Comparison of ENCODE assay signal across 18 cellular contexts in genomic region chr1:109764561-109765482, GRCh38. TPM values are rescaled to one million over a fixed set of nuclear protein-coding genes. Genes with fewer than 3 reads are reported as not detected.
A peak's percentile ranks its signal among the peaks of the same experiment; 100 is the strongest.
DNase-seq lines count a peak whose midpoint lies in the region; ATAC-seq and TF ChIP-seq lines count a peak whose summit lies in the region.
"Had no signal": no experiment of that assay in that cellular context is flagged by ENCODE, and none has a peak within 500 bp of the region (broad histone marks: within the 10 kb centered on the region; RNA-seq: fewer than 3 reads in every experiment).

No MANE protein-coding gene starts in this region.

- POLR2A ChIA-PET in activated naive CD8-positive, alpha-beta T cell treated with anti-CD3 and anti-CD28 coated beads, Interleukin-2, amount 10 ng/mL, durations not matched to agents 7 days and 5 days (lab: Charles Lee): no interaction called here

- no peaks in the 10 kb centered on the region for H3K36me3 ChIP-seq in H7 (replicated peaks; ENCODE audit: control insufficient read depth, insufficient read depth, low read length)

- H3K4me1 Mint-ChIP-seq in activated naive CD8-positive, alpha-beta T cell treated with anti-CD3 and anti-CD28 coated beads, Interleukin-2, amount 10 ng/mL, durations not matched to agents 7 days and 5 days: peaks cover 1% of the 10 kb centered on the region
- H3K4me1 Mint-ChIP-seq in activated naive CD8-positive, alpha-beta T cell treated with anti-CD3 and anti-CD28 coated beads for 36 hours: no peaks in the 10 kb centered on the region
- H3K4me1 Mint-ChIP-seq in natural killer cell (peaks cover 0 to 9% of the 10 kb centered on the region in 2 donors), osteocyte (ENCODE audit: unreplicated experiment) (no peaks in the 10 kb centered on the region)
- H3K4me1 Mint-ChIP-seq: activated naive CD8-positive, alpha-beta T cell treated with anti-CD3 and anti-CD28 coated beads, Interleukin-2, amount 50 U/mL, for 24 hours had no signal

- peak; percentile 21 for DNase-seq in activated naive CD8-positive, alpha-beta T cell treated with anti-CD3 and anti-CD28 coated beads, Interleukin-2, amount 10 ng/mL, durations not matched to agents 7 days and 5 days
- DNase-seq in activated naive CD8-positive, alpha-beta T cell treated with anti-CD3 and anti-CD28 coated beads for 36 hours: no peak
- DNase-seq in left cardiac atrium (peak; percentile 13), natural killer cell (peak; percentile 3), H7 (no peak), osteocyte (ENCODE audit: extremely low spot score, unreplicated experiment) (no peak), T-helper 9 cell (no peak), NCI-H2029 treated with DMSO at 0.1 percent for 48 hours (lab: John Stamatoyannopoulos, UW) (no peak)
- DNase-seq: activated naive CD8-positive, alpha-beta T cell treated with anti-CD3 and anti-CD28 coated beads, Interleukin-2, amount 50 U/mL, for 24 hours; caudate nucleus; foreskin melanocyte; GDM1; mammary epithelial cell; NCI-H2081 treated with DMSO at 0.1 percent for 48 hours; NCI-H526 treated with DMSO at 0.1 percent for 48 hours; occipital lobe; stimulated activated naive CD8-positive, alpha-beta T cell treated with anti-CD3 and anti-CD28 coated beads, Interleukin-15, Interleukin-2, amounts not matched to agents 100 U/mL and 50 U/mL, for 24 hours had no signal

- H3K36me3 Mint-ChIP-seq in activated naive CD8-positive, alpha-beta T cell treated with anti-CD3 and anti-CD28 coated beads, Interleukin-2, amount 10 ng/mL, durations not matched to agents 7 days and 5 days: no peaks in the 10 kb centered on the region
- H3K36me3 Mint-ChIP-seq in activated naive CD8-positive, alpha-beta T cell treated with anti-CD3 and anti-CD28 coated beads for 36 hours: no peaks in the 10 kb centered on the region
- H3K36me3 Mint-ChIP-seq in natural killer cell: no peaks in the 10 kb centered on the region
- H3K36me3 Mint-ChIP-seq in osteocyte (ENCODE audit: unreplicated experiment): no peaks in the 10 kb centered on the region

- intact Hi-C loops in left cardiac atrium (cut with DNase I): loop anchor here in 1 of 2 donors (5.0 kb wide), 1 partner anchor 223 kb away; no protein-coding TSS in a partner anchor
- intact Hi-C loops in natural killer cell (cut with micrococcal nuclease): no loop called here

- no peaks in the 10 kb centered on the region for H3K9me3 Mint-ChIP-seq in activated naive CD8-positive, alpha-beta T cell treated with anti-CD3 and anti-CD28 coated beads, Interleukin-2, amount 10 ng/mL, durations not matched to agents 7 days and 5 days
- no peaks in the 10 kb centered on the region for H3K9me3 Mint-ChIP-seq in activated naive CD8-positive, alpha-beta T cell treated with anti-CD3 and anti-CD28 coated beads for 36 hours
- H3K9me3 Mint-ChIP-seq in natural killer cell (no peaks in the 10 kb centered on the region), osteocyte (ENCODE audit: unreplicated experiment) (no peaks in the 10 kb centered on the region)
- H3K9me3 Mint-ChIP-seq: activated naive CD8-positive, alpha-beta T cell treated with anti-CD3 and anti-CD28 coated beads, Interleukin-2, amount 50 U/mL, for 24 hours had no signal

- H3K4me3 Mint-ChIP-seq in activated naive CD8-positive, alpha-beta T cell treated with anti-CD3 and anti-CD28 coated beads, Interleukin-2, amount 10 ng/mL, durations not matched to agents 7 days and 5 days: no peak overlapping the region
- no peak overlapping the region for H3K4me3 Mint-ChIP-seq in activated naive CD8-positive, alpha-beta T cell treated with anti-CD3 and anti-CD28 coated beads for 36 hours
- H3K4me3 Mint-ChIP-seq in natural killer cell: no peak overlapping the region
- H3K4me3 Mint-ChIP-seq in osteocyte (ENCODE audit: unreplicated experiment): no peak overlapping the region
- H3K4me3 Mint-ChIP-seq: activated naive CD8-positive, alpha-beta T cell treated with anti-CD3 and anti-CD28 coated beads, Interleukin-2, amount 50 U/mL, for 24 hours had no signal

- H3K4me3 ChIP-seq in H7 (ENCODE audit: insufficient read depth, low read depth, low read length): no peak overlapping the region

- TF ChIP-seq CTCF in natural killer cell (IDR thresholded peaks at IDR 0.05) (no peak), osteocyte (IDR thresholded peaks at IDR 0.05) (no peak)

- ATAC-seq in activated naive CD8-positive, alpha-beta T cell treated with anti-CD3 and anti-CD28 coated beads, Interleukin-2, amount 10 ng/mL, durations not matched to agents 7 days and 5 days (ENCODE audit: low read depth): no peak
- no peak for ATAC-seq in left cardiac atrium
- no peak for ATAC-seq in natural killer cell
- ATAC-seq: activated naive CD8-positive, alpha-beta T cell treated with anti-CD3 and anti-CD28 coated beads, Interleukin-2, amount 50 U/mL, for 24 hours; Panc1; stimulated activated naive CD8-positive, alpha-beta T cell treated with anti-CD3 and anti-CD28 coated beads, Interleukin-15, Interleukin-2, amounts not matched to agents 100 U/mL and 50 U/mL, for 24 hours had no signal

- H3K27ac Mint-ChIP-seq in activated naive CD8-positive, alpha-beta T cell treated with anti-CD3 and anti-CD28 coated beads, Interleukin-2, amount 10 ng/mL, durations not matched to agents 7 days and 5 days: no peak overlapping the region
- H3K27ac Mint-ChIP-seq in activated naive CD8-positive, alpha-beta T cell treated with anti-CD3 and anti-CD28 coated beads for 36 hours: no peak overlapping the region
- H3K27ac Mint-ChIP-seq in natural killer cell: peak overlapping the region in 1 of 2 donors; percentile 34
- no peak overlapping the region for H3K27ac Mint-ChIP-seq in osteocyte (ENCODE audit: unreplicated experiment)
- H3K27ac Mint-ChIP-seq: activated naive CD8-positive, alpha-beta T cell treated with anti-CD3 and anti-CD28 coated beads, Interleukin-2, amount 50 U/mL, for 24 hours had no signal

- H3K27me3 ChIP-seq in H7 (ENCODE audit: control insufficient read depth, insufficient read depth, low read length): no peaks in the 10 kb centered on the region

- peaks cover 2% of the 10 kb centered on the region for H3K27me3 Mint-ChIP-seq in activated naive CD8-positive, alpha-beta T cell treated with anti-CD3 and anti-CD28 coated beads, Interleukin-2, amount 10 ng/mL, durations not matched to agents 7 days and 5 days
- H3K27me3 Mint-ChIP-seq in activated naive CD8-positive, alpha-beta T cell treated with anti-CD3 and anti-CD28 coated beads for 36 hours: no peaks in the 10 kb centered on the region
- H3K27me3 Mint-ChIP-seq in natural killer cell (ENCODE audit: low read depth in 2 of 2): peaks cover 5 to 11% of the 10 kb centered on the region in 2 donors
- H3K27me3 Mint-ChIP-seq in osteocyte (ENCODE audit: unreplicated experiment): peaks cover 3% of the 10 kb centered on the region
- H3K27me3 Mint-ChIP-seq: activated naive CD8-positive, alpha-beta T cell treated with anti-CD3 and anti-CD28 coated beads, Interleukin-2, amount 50 U/mL, for 24 hours had no signal

RNA-seq across cellular contexts. Expression of gene EPS8L3, which starts 1.1 kb away (rescaled TPM):
- not detected for total RNA-seq in activated naive CD8-positive, alpha-beta T cell treated with anti-CD3 and anti-CD28 coated beads, Interleukin-2, amount 10 ng/mL, durations not matched to agents 7 days and 5 days
- total RNA-seq in activated naive CD8-positive, alpha-beta T cell treated with anti-CD3 and anti-CD28 coated beads for 36 hours: not detected
- total RNA-seq in left cardiac atrium (not detected), natural killer cell (under 1 TPM in 1 of 3 donors, not detected in 2; 0.47 TPM), osteocyte (not detected in 2 replicates)
- total RNA-seq in H7 (2014; rRNA removed; shearing (Covaris generic)): not detected in 2 replicates
- total RNA-seq: mammary epithelial cell, occipital lobe had no signal

RNA-seq across cellular contexts. Expression of gene GSTM3, which starts 24.0 kb away (rescaled TPM):
- 1 to 10 TPM; 5.0 TPM for total RNA-seq in activated naive CD8-positive, alpha-beta T cell treated with anti-CD3 and anti-CD28 coated beads, Interleukin-2, amount 10 ng/mL, durations not matched to agents 7 days and 5 days
- total RNA-seq in activated naive CD8-positive, alpha-beta T cell treated with anti-CD3 and anti-CD28 coated beads for 36 hours: 10 to 100 TPM; 21.4 to 25.4 TPM
- 10 to 100 TPM; 46.8 to 68.7 TPM for total RNA-seq in left cardiac atrium
- total RNA-seq in natural killer cell: 1 to 10 TPM; 1.7 to 3.0 (median 3.0) TPM
- total RNA-seq in H7 (2014; rRNA removed; shearing (Covaris generic)): 24.7 and 27.3 TPM in 2 replicates
- 33.9 and 41.4 TPM in 2 replicates for total RNA-seq in osteocyte

RNA-seq across cellular contexts. Expression of gene GSTM5, which starts 52.8 kb away (rescaled TPM):
- total RNA-seq in activated naive CD8-positive, alpha-beta T cell treated with anti-CD3 and anti-CD28 coated beads, Interleukin-2, amount 10 ng/mL, durations not matched to agents 7 days and 5 days: not detected
- under 1 TPM in 1 of 2 experiments, not detected in 1; 0.06 TPM for total RNA-seq in activated naive CD8-positive, alpha-beta T cell treated with anti-CD3 and anti-CD28 coated beads for 36 hours
- 1 to 10 TPM; 3.0 to 6.9 TPM for total RNA-seq in left cardiac atrium
- under 1 TPM in 2 of 3 donors, not detected in 1; 0.07 to 0.35 TPM for total RNA-seq in natural killer cell
- not detected in 2 replicates for total RNA-seq in H7 (2014; rRNA removed; shearing (Covaris generic))
- total RNA-seq in osteocyte: not detected in 2 replicates
- total RNA-seq: mammary epithelial cell had no signal

Comparison
In these comparisons a context has a peak if more than half of its experiments do, and no peak if none do; other contexts are left out.
1. DNase-seq: peak in activated naive CD8-positive, alpha-beta T cell treated with anti-CD3 and anti-CD28 coated beads, Interleukin-2, amount 10 ng/mL, durations not matched to agents 7 days and 5 days (single experiment), left cardiac atrium (single experiment) and natural killer cell (single experiment); none in activated naive CD8-positive, alpha-beta T cell treated with anti-CD3 and anti-CD28 coated beads for 36 hours (single experiment), H7 (single experiment), osteocyte (single experiment), T-helper 9 cell (single experiment) and NCI-H2029 treated with DMSO at 0.1 percent for 48 hours (single experiment).